ENCODE assay signal across 17 cellular contexts in genomic region chr6:29946380-29946779, GRCh38. TPM values are rescaled to one million over a fixed set of nuclear protein-coding genes. Genes with fewer than 3 reads are reported as not detected.
DNase-seq lines count a peak whose midpoint lies in the region; ATAC-seq and FAIRE-seq lines count a peak whose summit lies in the region.
"Had no signal": no experiment of that assay in that cellular context is flagged by ENCODE, and none has a peak within 500 bp of the region (broad histone marks: within the 10 kb centered on the region; RNA-seq: fewer than 3 reads in every experiment).

No MANE protein-coding gene starts in this region.

- H3K4me3 Mint-ChIP-seq in activated CD4-positive, alpha-beta T cell treated with anti-CD3 and anti-CD28 coated beads, Interleukin-2, amount 10 ng/mL, durations not matched to agents 24 days and 14 days: peak overlapping the region; percentile 95
- H3K4me3 Mint-ChIP-seq in activated naive CD8-positive, alpha-beta T cell: peak overlapping the region; percentile 96
- H3K4me3 Mint-ChIP-seq in natural killer cell treated with Interleukin-12 subunit alpha and Interleukin-12 subunit beta and Interleukin-15 and Interleukin-18, amount 100 ng/mL, for 72 hours: peak overlapping the region; percentile 99

- peaks cover 43% of the 10 kb centered on the region for H3K4me1 Mint-ChIP-seq in activated CD4-positive, alpha-beta T cell treated with anti-CD3 and anti-CD28 coated beads, Interleukin-2, amount 10 ng/mL, durations not matched to agents 24 days and 14 days
- peaks cover 63% of the 10 kb centered on the region for H3K4me1 Mint-ChIP-seq in activated naive CD8-positive, alpha-beta T cell (ENCODE audit: low read depth)
- peaks cover 35 to 60% of the 10 kb centered on the region in 2 donors for H3K4me1 Mint-ChIP-seq in natural killer cell treated with Interleukin-12 subunit alpha and Interleukin-12 subunit beta and Interleukin-15 and Interleukin-18, amount 100 ng/mL, for 72 hours (ENCODE audit: low read depth in 2 of 2)

- H3K27ac Mint-ChIP-seq in activated CD4-positive, alpha-beta T cell treated with anti-CD3 and anti-CD28 coated beads, Interleukin-2, amount 10 ng/mL, durations not matched to agents 24 days and 14 days: peak overlapping the region; percentile 83
- H3K27ac Mint-ChIP-seq in activated naive CD8-positive, alpha-beta T cell: peak overlapping the region; percentile 100
- H3K27ac Mint-ChIP-seq in natural killer cell treated with Interleukin-12 subunit alpha and Interleukin-12 subunit beta and Interleukin-15 and Interleukin-18, amount 100 ng/mL, for 72 hours: peak overlapping the region; percentile 99 to 100

- ATAC-seq in natural killer cell treated with Interleukin-12 subunit alpha and Interleukin-12 subunit beta and Interleukin-15 and Interleukin-18, amount 100 ng/mL, for 72 hours: no peak
- ATAC-seq: A549, Panc1 had no signal

- H3K36me3 Mint-ChIP-seq in activated CD4-positive, alpha-beta T cell treated with anti-CD3 and anti-CD28 coated beads, Interleukin-2, amount 10 ng/mL, durations not matched to agents 24 days and 14 days (ENCODE audit: low read depth): peaks cover 75% of the 10 kb centered on the region
- peaks cover 32% of the 10 kb centered on the region for H3K36me3 Mint-ChIP-seq in activated naive CD8-positive, alpha-beta T cell
- peaks cover 27% of the 10 kb centered on the region for H3K36me3 Mint-ChIP-seq in natural killer cell treated with Interleukin-12 subunit alpha and Interleukin-12 subunit beta and Interleukin-15 and Interleukin-18, amount 100 ng/mL, for 72 hours

- no peak for DNase-seq in activated CD4-positive, alpha-beta T cell treated with anti-CD3 and anti-CD28 coated beads, Interleukin-2, amount 10 ng/mL, durations not matched to agents 24 days and 14 days
- DNase-seq in activated CD4-positive, alpha-beta T cell treated with anti-CD3 and anti-CD28 coated beads, Interleukin-2, amount 50 U/mL, for 48 hours: no peak
- DNase-seq in GM19239 (ENCODE audit: insufficient read length, low spot score) (no peak), A172 (ENCODE audit: low spot score) (no peak), NCI-H146 (lab: John Stamatoyannopoulos, UW) (no peak), EL (no peak)
- no peak for DNase-seq in natural killer cell treated with Interleukin-12 subunit alpha and Interleukin-12 subunit beta and Interleukin-15 and Interleukin-18, amount 100 ng/mL, for 72 hours (ENCODE audit: low spot score)
- DNase-seq: C1 segment of cervical spinal cord, caudate nucleus, DMS79, glutamatergic neuron, NCI-H1105, stomach had no signal

- H3K9me3 Mint-ChIP-seq in activated CD4-positive, alpha-beta T cell treated with anti-CD3 and anti-CD28 coated beads, Interleukin-2, amount 10 ng/mL, durations not matched to agents 24 days and 14 days: no peaks in the 10 kb centered on the region
- no peaks in the 10 kb centered on the region for H3K9me3 Mint-ChIP-seq in activated naive CD8-positive, alpha-beta T cell (ENCODE audit: low read depth)
- no peaks in the 10 kb centered on the region for H3K9me3 Mint-ChIP-seq in natural killer cell treated with Interleukin-12 subunit alpha and Interleukin-12 subunit beta and Interleukin-15 and Interleukin-18, amount 100 ng/mL, for 72 hours

- intact Hi-C loops in activated CD4-positive, alpha-beta T cell treated with anti-CD3 and anti-CD28 coated beads, Interleukin-2, amount 10 ng/mL, durations not matched to agents 24 days and 14 days (cut with micrococcal nuclease): no loop called here

- no peaks in the 10 kb centered on the region for H3K27me3 Mint-ChIP-seq in activated CD4-positive, alpha-beta T cell treated with anti-CD3 and anti-CD28 coated beads, Interleukin-2, amount 10 ng/mL, durations not matched to agents 24 days and 14 days
- no peaks in the 10 kb centered on the region for H3K27me3 Mint-ChIP-seq in activated naive CD8-positive, alpha-beta T cell
- H3K27me3 Mint-ChIP-seq in natural killer cell treated with Interleukin-12 subunit alpha and Interleukin-12 subunit beta and Interleukin-15 and Interleukin-18, amount 100 ng/mL, for 72 hours: no peaks in the 10 kb centered on the region

- peak; percentile 79 for FAIRE-seq in GM19239 (lab: Jason Lieb, UNC)
- FAIRE-seq: A549, H1 had no signal

RNA-seq across cellular contexts. Expression of gene HLA-A, which starts 4.0 kb away (rescaled TPM):
- total RNA-seq in activated CD4-positive, alpha-beta T cell treated with anti-CD3 and anti-CD28 coated beads, Interleukin-2, amount 10 ng/mL, durations not matched to agents 24 days and 14 days: 1,449 and 1,452 TPM in 2 replicates
- total RNA-seq in natural killer cell treated with Interleukin-12 subunit alpha and Interleukin-12 subunit beta and Interleukin-15 and Interleukin-18, amount 100 ng/mL, for 72 hours: 1,000 to 10,000 TPM; 1,618 to 3,352 TPM
- 244 and 284 TPM in 2 replicates for total RNA-seq in A172 (2014; rRNA removed; shearing (Covaris generic))
